Comparison of ENCODE assay signal across 8 cellular contexts in the genomic region with DNA sequence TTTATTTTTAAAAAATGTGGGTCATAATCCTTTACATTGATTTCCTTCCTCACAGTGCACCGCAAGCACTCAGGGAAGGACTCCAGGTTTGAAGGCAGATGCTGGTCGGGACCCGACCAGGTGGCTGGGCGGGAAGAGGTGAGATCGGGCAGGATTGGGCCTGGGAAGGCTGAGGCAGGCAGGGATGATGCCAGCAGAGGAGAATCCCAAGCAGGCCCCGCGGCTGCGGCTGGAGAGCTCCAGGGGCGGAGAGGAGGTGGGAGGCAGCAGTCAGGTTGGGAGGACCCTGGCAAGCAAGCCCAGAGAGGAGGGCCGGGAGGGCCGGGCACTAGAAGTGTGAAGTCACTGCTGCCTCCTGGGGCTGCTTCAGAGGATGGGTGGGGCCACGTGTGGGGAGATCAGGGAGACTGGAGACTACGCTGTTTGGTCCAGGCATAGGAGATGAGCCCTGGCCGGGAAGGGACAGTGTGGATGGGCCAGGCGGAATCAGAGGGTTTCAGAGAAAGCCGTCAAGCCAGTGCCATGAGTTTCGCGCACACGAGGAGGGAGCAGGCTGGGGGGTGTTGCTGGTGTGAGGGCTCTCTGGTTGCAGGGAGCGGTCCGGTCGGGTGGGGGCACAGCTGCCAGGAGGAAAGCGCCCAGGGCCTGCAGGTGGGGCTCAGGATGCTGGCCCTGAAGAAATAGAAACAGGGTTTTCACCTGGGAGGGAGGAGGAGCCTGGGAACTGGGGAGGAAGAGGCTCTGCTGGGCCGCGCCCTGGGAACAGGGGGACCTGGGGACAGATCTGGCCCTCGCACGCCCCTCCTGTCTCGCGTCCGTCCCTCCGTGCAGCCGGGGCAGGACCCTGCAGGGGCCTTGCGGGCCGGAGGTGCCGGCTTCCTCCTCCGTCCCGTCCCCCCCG. TPM values are rescaled to one million over a fixed set of nuclear protein-coding genes. Genes with fewer than 3 reads are reported as not detected.
DNase-seq lines count a peak whose midpoint lies in the region; ATAC-seq and TF ChIP-seq lines count a peak whose summit lies in the region.

No MANE protein-coding gene starts in this region.

- H3K4me3 ChIP-seq in brain microvascular endothelial cell (ENCODE audit: low read depth, low read length) (peak overlapping the region; percentile 46), thyroid gland (replicated peaks in 1 of 3) (peak overlapping the region in 2 of 3 donors; percentile 28 to 62)

- peaks cover 10% of the 10 kb centered on the region for H3K9me3 Mint-ChIP-seq in activated CD4-positive, alpha-beta T cell treated with anti-CD3 and anti-CD28 coated beads, Interleukin-2, amount 10 ng/mL, durations not matched to agents 7 days and 5 days

- no peaks in the 10 kb centered on the region for H3K9me3 ChIP-seq in thyroid gland

- H3K27me3 ChIP-seq in brain microvascular endothelial cell (replicated peaks) (no peaks in the 10 kb centered on the region), thyroid gland (no peaks in the 10 kb centered on the region)

- CTCF ChIA-PET in activated CD4-positive, alpha-beta T cell treated with anti-CD3 and anti-CD28 coated beads, Interleukin-2, amount 10 ng/mL, durations not matched to agents 7 days and 5 days (lab: Charles Lee) = no interaction called here

- TF ChIP-seq POLR2A in thyroid gland (IDR thresholded peaks at IDR 0.05) = peak in 1 of 2 donors; percentile 43

- peaks cover 7% of the 10 kb centered on the region for H3K4me1 Mint-ChIP-seq in activated CD4-positive, alpha-beta T cell treated with anti-CD3 and anti-CD28 coated beads, Interleukin-2, amount 10 ng/mL, durations not matched to agents 7 days and 5 days

- no peak for ATAC-seq in GM21526 (IDR thresholded peaks at IDR 0.05; ENCODE audit: low FRiP score, unreplicated experiment)
- ATAC-seq in GM21825 (IDR thresholded peaks at IDR 0.05; ENCODE audit: unreplicated experiment) = no peak

- intact Hi-C loops in thyroid gland (cut with DNase I) = no loop called here

- H3K4me3 Mint-ChIP-seq in activated CD4-positive, alpha-beta T cell treated with anti-CD3 and anti-CD28 coated beads, Interleukin-2, amount 10 ng/mL, durations not matched to agents 7 days and 5 days = peak overlapping the region; percentile 51

- 21 to 46% methylated on average over 16 to 32 of the region's 38 CpGs for WGBS in thyroid gland, 2 donors

- H3K27ac ChIP-seq in brain microvascular endothelial cell (no peak overlapping the region), thyroid gland (peak overlapping the region in 2 of 3 donors; percentile 1 to 77)

- no peak for TF ChIP-seq CTCF in brain microvascular endothelial cell (IDR thresholded peaks at IDR 0.05; ENCODE audit: low read depth, low read length, missing control alignments)
- no peak for TF ChIP-seq CTCF in thyroid gland (IDR thresholded peaks at IDR 0.05)

- peaks cover 62% of the 10 kb centered on the region for H3K27me3 Mint-ChIP-seq in activated CD4-positive, alpha-beta T cell treated with anti-CD3 and anti-CD28 coated beads, Interleukin-2, amount 10 ng/mL, durations not matched to agents 7 days and 5 days

- no peak for DNase-seq in activated CD4-positive, alpha-beta T cell treated with anti-CD3 and anti-CD28 coated beads, Interleukin-2, amount 10 ng/mL, durations not matched to agents 7 days and 5 days
- no peak for DNase-seq in activated CD4-positive, alpha-beta T cell treated with anti-CD3 and anti-CD28 coated beads, Interleukin-2, amount 50 U/mL, for 1 hour
- DNase-seq in brain microvascular endothelial cell = no peak
- peak; percentile 80 for DNase-seq in left kidney (ENCODE audit: low read depth, low spot score)
- peak; percentile 69 for DNase-seq in thyroid gland
- no peak for DNase-seq in globus pallidus (ENCODE audit: low spot score)

- peaks cover 1% of the 10 kb centered on the region for H3K36me3 Mint-ChIP-seq in activated CD4-positive, alpha-beta T cell treated with anti-CD3 and anti-CD28 coated beads, Interleukin-2, amount 10 ng/mL, durations not matched to agents 7 days and 5 days (ENCODE audit: low read depth)

- no peak overlapping the region for H3K27ac Mint-ChIP-seq in activated CD4-positive, alpha-beta T cell treated with anti-CD3 and anti-CD28 coated beads, Interleukin-2, amount 10 ng/mL, durations not matched to agents 7 days and 5 days

- peaks cover 12 to 31% of the 10 kb centered on the region in 2 donors for H3K4me1 ChIP-seq in thyroid gland

- POLR2A ChIA-PET in activated CD4-positive, alpha-beta T cell treated with anti-CD3 and anti-CD28 coated beads, Interleukin-2, amount 10 ng/mL, durations not matched to agents 7 days and 5 days (lab: Charles Lee) = no interaction called here

- in situ Hi-C loops in brain microvascular endothelial cell (cut with HindIII; ENCODE audit: low pct_ligation_motif_present, low sequenced_read_pairs) = no loop called here

- H3K36me3 ChIP-seq in brain microvascular endothelial cell (replicated peaks) = peaks cover 3% of the 10 kb centered on the region
- no peaks in the 10 kb centered on the region for H3K36me3 ChIP-seq in thyroid gland

RNA-seq across cellular contexts. Expression of gene COL18A1, which starts 0.9 kb away (rescaled TPM):
- total RNA-seq in activated CD4-positive, alpha-beta T cell treated with anti-CD3 and anti-CD28 coated beads, Interleukin-2, amount 10 ng/mL, durations not matched to agents 7 days and 5 days = 1 to 10 TPM; 2.8 to 3.1 TPM
- 100 to 1,000 TPM; 105 to 264 (median 238) TPM for total RNA-seq in thyroid gland

Comparison
In these comparisons a context has a peak if more than half of its experiments do, and no peak if none do; other contexts are left out.
1. DNase-seq: peak in left kidney (single experiment) and thyroid gland (2 of 2); none in activated CD4-positive, alpha-beta T cell treated with anti-CD3 and anti-CD28 coated beads, Interleukin-2, amount 10 ng/mL, durations not matched to agents 7 days and 5 days (single experiment), activated CD4-positive, alpha-beta T cell treated with anti-CD3 and anti-CD28 coated beads, Interleukin-2, amount 50 U/mL, for 1 hour (single experiment), brain microvascular endothelial cell (single experiment) and globus pallidus (single experiment).
2. RNA of gene COL18A1, which starts 0.9 kb away (total RNA-seq): 105 to 264 TPM in thyroid gland; 2.8 to 3.1 TPM in activated CD4-positive, alpha-beta T cell treated with anti-CD3 and anti-CD28 coated beads, Interleukin-2, amount 10 ng/mL, durations not matched to agents 7 days and 5 days; every median in the first group is over 10 times any median in the second.